Comparison of ENCODE assay signal across 1 cellular context in the genomic region with DNA sequence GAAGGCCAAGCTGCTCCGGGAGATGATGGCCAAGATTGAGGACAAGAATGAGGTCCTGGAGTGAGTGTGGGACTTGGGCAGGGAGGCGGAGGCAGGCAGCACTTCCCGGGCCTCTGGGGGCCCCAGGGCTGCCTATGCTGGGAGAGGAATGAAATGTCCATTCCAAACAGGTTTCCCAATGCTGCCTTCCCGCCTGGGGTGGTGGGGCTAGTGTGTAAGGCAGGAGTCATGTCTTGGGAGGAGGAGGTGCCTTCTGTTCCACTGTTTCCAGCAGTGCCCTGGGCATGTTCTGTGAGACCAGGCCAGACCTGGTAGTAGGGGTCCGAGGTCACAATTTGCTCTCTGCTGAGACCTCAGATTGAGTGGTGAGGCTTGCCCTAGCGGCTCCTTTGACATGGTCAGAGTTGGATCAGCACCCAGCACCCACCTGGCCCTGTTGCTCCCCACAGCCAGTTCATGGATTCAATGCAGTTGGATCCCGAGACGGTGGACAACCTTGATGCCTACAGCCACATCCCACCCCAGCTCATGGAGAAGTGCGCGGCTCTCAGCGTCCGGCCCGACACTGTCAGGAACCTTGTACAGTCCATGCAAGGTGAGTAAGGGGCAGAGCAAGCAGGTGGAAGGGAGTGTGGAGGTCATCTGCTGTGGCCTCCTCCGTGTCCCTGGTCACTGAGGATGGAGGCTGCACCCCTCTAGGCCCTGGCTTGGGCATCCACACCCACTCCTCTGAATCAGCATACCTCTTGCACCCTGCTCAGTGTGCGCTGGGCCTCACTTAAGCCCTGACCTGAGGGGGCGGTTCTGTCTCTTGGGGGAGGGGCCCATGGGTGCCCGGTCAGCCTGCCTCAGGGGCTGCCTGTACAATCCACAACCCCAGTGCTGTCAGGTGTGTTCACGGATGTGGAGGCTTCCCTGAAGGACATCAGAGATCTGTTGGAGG.
A peak's percentile ranks its signal among the peaks of the same experiment; 100 is the strongest.
TF ChIP-seq lines count a peak whose summit lies in the region.

No MANE protein-coding gene starts in this region.

TF ChIP-seq in HepG2, 621 proteins besides CTCF, POLR2A, EP300 and RAD21:
- no peak for TF ChIP-seq HDAC1 (CRISPR knock-in tag; IDR thresholded peaks at IDR 0.05)
- TF ChIP-seq RBM22 (optimal IDR thresholded peaks at IDR 0.05; ENCODE audit: low read length): peak; percentile 63
- no peak for TF ChIP-seq ZFX (CRISPR knock-in tag; IDR thresholded peaks at IDR 0.05; ENCODE audit: low read depth)
